In the genomic region with DNA sequence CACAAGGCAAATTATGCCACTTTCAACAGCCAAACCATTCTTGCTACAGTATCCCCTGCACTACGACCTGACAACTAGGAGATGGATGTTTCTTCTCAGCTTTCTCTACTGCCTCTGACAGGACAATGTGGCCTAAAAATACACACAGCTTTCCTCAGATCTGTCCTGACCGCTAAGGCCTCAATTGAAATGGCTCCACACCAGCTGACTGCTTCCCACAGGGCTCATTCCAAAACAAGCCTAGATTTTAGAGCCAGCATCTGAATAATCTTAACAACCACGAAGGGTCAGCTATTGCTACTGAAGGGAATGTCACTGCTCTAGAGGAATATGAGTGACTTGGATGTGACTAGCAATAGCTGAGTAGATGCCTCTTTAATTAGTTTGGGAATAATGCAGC, we compare ENCODE assay signal across 1 cellular context.
TF ChIP-seq lines count a peak whose summit lies in the region.

No MANE protein-coding gene starts in this region.

TF ChIP-seq in IMR-90, 13 proteins besides CTCF, POLR2A, EP300 and RAD21:
- TF ChIP-seq NFE2L2 (IDR thresholded peaks at IDR 0.05; ENCODE audit: low read depth, low read length) (no peak), CHD1 (IDR thresholded peaks at IDR 0.05; ENCODE audit: low read depth, low read length) (no peak), RCOR1 (IDR thresholded peaks at IDR 0.05; ENCODE audit: insufficient replicate concordance, low read length) (no peak), BHLHE40 (IDR thresholded peaks at IDR 0.05; ENCODE audit: low read depth, low read length) (no peak), MAFK (IDR thresholded peaks at IDR 0.05; ENCODE audit: low read depth, low read length) (no peak), RFX5 (IDR thresholded peaks at IDR 0.05; ENCODE audit: low read depth, low read length) (no peak), MAZ (IDR thresholded peaks at IDR 0.05; ENCODE audit: borderline replicate concordance, low read depth, low read length) (no peak), FOS (IDR thresholded peaks at IDR 0.05; ENCODE audit: low read depth, low read length) (no peak), SMC3 (IDR thresholded peaks at IDR 0.05; ENCODE audit: low read depth, low read length) (no peak), MXI1 (IDR thresholded peaks at IDR 0.05; ENCODE audit: borderline replicate concordance, low read depth, low read length) (no peak), USF2 (IDR thresholded peaks at IDR 0.05; ENCODE audit: low read depth, low read length) (no peak), CEBPB (IDR thresholded peaks at IDR 0.05; ENCODE audit: low read depth, low read length) (no peak)
- TF ChIP-seq, protein P1, sequence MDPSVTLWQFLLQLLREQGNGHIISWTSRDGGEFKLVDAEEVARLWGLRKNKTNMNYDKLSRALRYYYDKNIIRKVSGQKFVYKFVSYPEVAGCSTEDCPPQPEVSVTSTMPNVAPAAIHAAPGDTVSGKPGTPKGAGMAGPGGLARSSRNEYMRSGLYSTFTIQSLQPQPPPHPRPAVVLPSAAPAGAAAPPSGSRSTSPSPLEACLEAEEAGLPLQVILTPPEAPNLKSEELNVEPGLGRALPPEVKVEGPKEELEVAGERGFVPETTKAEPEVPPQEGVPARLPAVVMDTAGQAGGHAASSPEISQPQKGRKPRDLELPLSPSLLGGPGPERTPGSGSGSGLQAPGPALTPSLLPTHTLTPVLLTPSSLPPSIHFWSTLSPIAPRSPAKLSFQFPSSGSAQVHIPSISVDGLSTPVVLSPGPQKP (IDR thresholded peaks at IDR 0.05; ENCODE audit: borderline replicate concordance, low read depth, low read length): no peak
